ENCODE assay signal across 12 cellular contexts in genomic region chr1:63317814-63318156, GRCh38. TPM values are rescaled to one million over a fixed set of nuclear protein-coding genes. Genes with fewer than 3 reads are reported as not detected.
A peak's percentile ranks its signal among the peaks of the same experiment; 100 is the strongest.
DNase-seq lines count a peak whose midpoint lies in the region; ATAC-seq and TF ChIP-seq lines count a peak whose summit lies in the region.
"Had no signal": no experiment of that assay in that cellular context is flagged by ENCODE, and none has a peak within 500 bp of the region (broad histone marks: within the 10 kb centered on the region; RNA-seq: fewer than 3 reads in every experiment).

No MANE protein-coding gene starts in this region.

- H3K27me3 ChIP-seq in Peyer's patch (peaks cover 6 to 66% of the 10 kb centered on the region in 2 donors), esophagus squamous epithelium (peaks cover 19 to 98% (median 53%) of the 10 kb centered on the region in 4 donors), smooth muscle cell (ENCODE audit: low read depth) (peaks cover 100% of the 10 kb centered on the region)

- DNase-seq in T-helper 1 cell, result no peak
- DNase-seq in Peyer's patch, result no peak
- no peak for DNase-seq in esophagus squamous epithelium (lab: John Stamatoyannopoulos, UW)
- no peak for DNase-seq in smooth muscle cell (lab: John Stamatoyannopoulos, UW; ENCODE audit: unreplicated experiment)
- no peak for DNase-seq in substantia nigra (lab: John Stamatoyannopoulos, UW)
- DNase-seq: effector CD4-positive, alpha-beta T cell; thyroid gland had no signal

- peaks cover 14% of the 10 kb centered on the region for H3K36me3 Mint-ChIP-seq in T-helper 1 cell treated with Interleukin-12 subunit alpha and Interleukin-12 subunit beta and Interleukin-4 antibody, amounts not matched to agents 30 μg/mL and 1 μg/mL, for 36 hours (ENCODE audit: low read depth)

- H3K9ac ChIP-seq in smooth muscle cell (ENCODE audit: low read depth), result no peak overlapping the region

- peak overlapping the region; percentile 85 for H3K4me2 ChIP-seq in smooth muscle cell

- H3K4me3 Mint-ChIP-seq in T-helper 1 cell treated with Interleukin-12 subunit alpha and Interleukin-12 subunit beta and Interleukin-4 antibody, amounts not matched to agents 30 μg/mL and 1 μg/mL, for 36 hours, result peak overlapping the region; percentile 71

- H3K9me3 ChIP-seq in Peyer's patch (peaks cover 0 to 20% (median 0%) of the 10 kb centered on the region in 4 donors), esophagus squamous epithelium (peaks cover 0 to 9% (median 0%) of the 10 kb centered on the region in 3 donors), smooth muscle cell (replicated peaks; ENCODE audit: low read depth) (no peaks in the 10 kb centered on the region)
- H3K9me3 ChIP-seq: thyroid gland had no signal

- WGBS in esophagus squamous epithelium, 2 donors, result 7 to 8% methylated on average over 14 of the region's 14 CpGs
- WGBS in smooth muscle cell (ENCODE audit: low lambda C conversion rate), result 4% methylated on average over 14 of the region's 14 CpGs

- H3K4me1 ChIP-seq in Peyer's patch, result peaks cover 0 to 34% (median 13%) of the 10 kb centered on the region in 4 donors
- peaks cover 16 to 57% (median 21%) of the 10 kb centered on the region in 3 donors for H3K4me1 ChIP-seq in esophagus squamous epithelium
- peaks cover 18% of the 10 kb centered on the region for H3K4me1 ChIP-seq in smooth muscle cell (ENCODE audit: low read depth)

- TF ChIP-seq POLR2A in Peyer's patch (IDR thresholded peaks at IDR 0.05) (no peak), esophagus squamous epithelium (IDR thresholded peaks at IDR 0.05) (no peak)

- no peaks in the 10 kb centered on the region for H3F3A ChIP-seq in smooth muscle cell (ENCODE audit: low read depth)

- no peak overlapping the region for H2AFZ ChIP-seq in smooth muscle cell (ENCODE audit: low read depth)

- peaks cover 78% of the 10 kb centered on the region for H3K27me3 Mint-ChIP-seq in T-helper 1 cell treated with Interleukin-12 subunit alpha and Interleukin-12 subunit beta and Interleukin-4 antibody, amounts not matched to agents 30 μg/mL and 1 μg/mL, for 36 hours (ENCODE audit: low read depth)

- ATAC-seq in GM19324 (IDR thresholded peaks at IDR 0.05; ENCODE audit: low FRiP score, unreplicated experiment) (no peak), HG02852 (IDR thresholded peaks at IDR 0.05; ENCODE audit: unreplicated experiment) (no peak)

- no peaks in the 10 kb centered on the region for H4K20me1 ChIP-seq in smooth muscle cell (ENCODE audit: low read depth)

- TF ChIP-seq CTCF in Peyer's patch (IDR thresholded peaks at IDR 0.05) (no peak), esophagus squamous epithelium (IDR thresholded peaks at IDR 0.05) (no peak), smooth muscle cell (IDR thresholded peaks at IDR 0.05; ENCODE audit: borderline replicate concordance, insufficient read depth, poor library complexity, severe bottlenecking) (no peak)

- no peak overlapping the region for H3K27ac ChIP-seq in Peyer's patch
- peak overlapping the region in 1 of 4 donors; percentile 6 for H3K27ac ChIP-seq in esophagus squamous epithelium
- H3K27ac ChIP-seq in smooth muscle cell (ENCODE audit: low read depth), result no peak overlapping the region
- H3K27ac ChIP-seq in substantia nigra (ENCODE audit: low read depth, low read length, poor library complexity, severe bottlenecking), result no peak overlapping the region
- H3K27ac ChIP-seq: thyroid gland had no signal

- no peaks in the 10 kb centered on the region for H3K79me2 ChIP-seq in smooth muscle cell (ENCODE audit: low read depth)

- H3K27ac Mint-ChIP-seq in T-helper 1 cell treated with Interleukin-12 subunit alpha and Interleukin-12 subunit beta and Interleukin-4 antibody, amounts not matched to agents 30 μg/mL and 1 μg/mL, for 36 hours, result peak overlapping the region; percentile 81

- intact Hi-C loops in esophagus squamous epithelium (cut with DNase I), result loop anchor here (5.0 to 10.0 kb wide), 2 partner anchors 125 to 207 kb away; partner anchors contain the start of genes EFCAB7 and ITGB3BP

- peaks cover 24% of the 10 kb centered on the region for H3K4me1 Mint-ChIP-seq in T-helper 1 cell treated with Interleukin-12 subunit alpha and Interleukin-12 subunit beta and Interleukin-4 antibody, amounts not matched to agents 30 μg/mL and 1 μg/mL, for 36 hours (ENCODE audit: low read depth)

- H3K36me3 ChIP-seq in Peyer's patch (no peaks in the 10 kb centered on the region), esophagus squamous epithelium (no peaks in the 10 kb centered on the region), smooth muscle cell (ENCODE audit: low read depth) (no peaks in the 10 kb centered on the region)
- H3K36me3 ChIP-seq: thyroid gland had no signal

- H3K9me3 Mint-ChIP-seq in T-helper 1 cell treated with Interleukin-12 subunit alpha and Interleukin-12 subunit beta and Interleukin-4 antibody, amounts not matched to agents 30 μg/mL and 1 μg/mL, for 36 hours, result peaks cover 12% of the 10 kb centered on the region

- H3K4me3 ChIP-seq in Peyer's patch (peak overlapping the region in 3 of 4 donors; percentile 42 to 53 (median 48)), esophagus squamous epithelium (peak overlapping the region in 3 of 4 donors; percentile 47 to 66 (median 58)), smooth muscle cell (peak overlapping the region; percentile 52)

RNA-seq across cellular contexts. Expression of gene FOXD3, which starts 4.6 kb away (rescaled TPM):
- total RNA-seq in Peyer's patch, result not detected
- under 1 TPM in 1 of 4 donors, not detected in 3; 0.76 TPM for total RNA-seq in esophagus squamous epithelium
- not detected in 2 replicates for total RNA-seq in smooth muscle cell
- polyA plus RNA-seq in smooth muscle cell, result not detected in 2 replicates
- total RNA-seq: T-helper 2 cell treated with Interferon-gamma antibody and Interleukin-4, amounts not matched to agents 100 ng/mL and 5 ng/mL, for 36 hours had no signal
- polyA plus RNA-seq: BJ had no signal

RNA-seq across cellular contexts. Expression of gene ALG6, which starts 49.6 kb away (rescaled TPM):
- total RNA-seq in Peyer's patch (10 to 100 TPM; 10.8 to 46.2 (median 20.7) TPM), esophagus squamous epithelium (10 to 100 TPM in 3 of 4 donors, 1 to 10 TPM in 1; 6.8 to 16.5 (median 13.0) TPM), smooth muscle cell (20.5 and 20.6 TPM in 2 replicates)
- 11.9 and 13.3 TPM in 2 replicates for polyA plus RNA-seq in smooth muscle cell
